Comparison of ENCODE assay signal across 7 cellular contexts in the genomic region with DNA sequence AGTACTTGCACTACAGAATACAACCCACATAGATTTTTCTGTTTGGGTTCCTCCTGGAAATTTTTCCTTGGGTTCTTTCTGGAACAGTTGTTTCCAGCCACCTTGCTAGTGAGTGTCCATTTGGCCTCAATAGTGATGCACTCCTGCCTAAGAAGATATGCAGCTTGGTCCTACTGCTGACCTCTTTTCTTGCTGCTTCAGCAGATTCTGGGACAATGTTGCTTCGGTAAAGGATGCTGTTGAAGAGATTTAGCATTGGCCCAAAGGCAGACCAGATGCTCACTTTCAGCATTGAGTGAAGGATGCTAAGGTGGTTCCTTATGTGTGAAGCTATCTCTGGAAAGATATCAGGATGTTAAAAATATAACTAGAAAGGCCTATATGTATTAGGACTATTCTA.
"Had no signal": no experiment of that assay in that cellular context is flagged by ENCODE, and none has a peak within 500 bp of the region (broad histone marks: within the 10 kb centered on the region; RNA-seq: fewer than 3 reads in every experiment).

No MANE protein-coding gene starts in this region.

- H3K9me3 ChIP-seq: HAP-1 had no signal

- H3K27ac ChIP-seq: HL-60 had no signal

- H2AFZ ChIP-seq: GM23338 had no signal

- DNase-seq: H7, HFFc6, KG1 had no signal

- H3K36me3 ChIP-seq: HAP-1 had no signal

- ATAC-seq: GM23338, HCT116 had no signal

- H3K4me3 ChIP-seq: GM23338, HAP-1 had no signal

- H3K4me2 ChIP-seq: GM23338 had no signal
